In genomic region chr17:69406906-69407305, GRCh38 we compare ENCODE assay signal across 15 cellular contexts.
"Had no signal": no experiment of that assay in that cellular context is flagged by ENCODE, and none has a peak within 500 bp of the region (broad histone marks: within the 10 kb centered on the region; RNA-seq: fewer than 3 reads in every experiment).

No MANE protein-coding gene starts in this region.

- H3K27me3 ChIP-seq: right lobe of liver, thyroid gland had no signal

- ATAC-seq: lower lobe of right lung; natural killer cell; right lobe of liver; stimulated activated naive B cell treated with anti-CD40 and anti-IgM and Interleukin-4, amounts not matched to agents 10 μg/mL and 1 μg/mL and 100 μg/mL, for 72 hours had no signal

- FAIRE-seq: keratinocyte had no signal

- H3K36me3 ChIP-seq: lower lobe of right lung, neutrophil, right lobe of liver, thyroid gland, WERI-Rb-1 had no signal

- H3K27ac ChIP-seq: coronary artery, lower lobe of right lung, neutrophil, parathyroid adenoma, right lobe of liver, thyroid gland, WERI-Rb-1 had no signal

- DNase-seq: activated CD4-positive, alpha-beta T cell treated with anti-CD3 and anti-CD28 coated beads for 1 hour; activated gamma-delta T cell treated with Interleukin-2 at 50 U/mL for 16 hours; activated naive CD8-positive, alpha-beta T cell treated with anti-CD3 and anti-CD28 coated beads for 36 hours; hypothalamus; lower lobe of right lung; natural killer cell; right lobe of liver; stimulated activated CD4-positive, alpha-beta T cell treated with anti-CD3 and anti-CD28 coated beads, Interleukin-4, amount 100 ng/mL, for 24 hours; stimulated activated naive B cell treated with anti-CD40 and anti-IgM and Interleukin-4, amounts not matched to agents 10 μg/mL and 1 μg/mL and 100 μg/mL, for 72 hours; thyroid gland; WERI-Rb-1 had no signal

- H3K4me1 ChIP-seq: lower lobe of right lung, parathyroid adenoma, right lobe of liver, thyroid gland had no signal

- H3K4me3 ChIP-seq: coronary artery, lower lobe of right lung, right lobe of liver, thyroid gland had no signal

- H3K9me3 ChIP-seq: lower lobe of right lung, neutrophil, right lobe of liver, thyroid gland had no signal
